Comparison of ENCODE assay signal across 16 cellular contexts in the genomic region with DNA sequence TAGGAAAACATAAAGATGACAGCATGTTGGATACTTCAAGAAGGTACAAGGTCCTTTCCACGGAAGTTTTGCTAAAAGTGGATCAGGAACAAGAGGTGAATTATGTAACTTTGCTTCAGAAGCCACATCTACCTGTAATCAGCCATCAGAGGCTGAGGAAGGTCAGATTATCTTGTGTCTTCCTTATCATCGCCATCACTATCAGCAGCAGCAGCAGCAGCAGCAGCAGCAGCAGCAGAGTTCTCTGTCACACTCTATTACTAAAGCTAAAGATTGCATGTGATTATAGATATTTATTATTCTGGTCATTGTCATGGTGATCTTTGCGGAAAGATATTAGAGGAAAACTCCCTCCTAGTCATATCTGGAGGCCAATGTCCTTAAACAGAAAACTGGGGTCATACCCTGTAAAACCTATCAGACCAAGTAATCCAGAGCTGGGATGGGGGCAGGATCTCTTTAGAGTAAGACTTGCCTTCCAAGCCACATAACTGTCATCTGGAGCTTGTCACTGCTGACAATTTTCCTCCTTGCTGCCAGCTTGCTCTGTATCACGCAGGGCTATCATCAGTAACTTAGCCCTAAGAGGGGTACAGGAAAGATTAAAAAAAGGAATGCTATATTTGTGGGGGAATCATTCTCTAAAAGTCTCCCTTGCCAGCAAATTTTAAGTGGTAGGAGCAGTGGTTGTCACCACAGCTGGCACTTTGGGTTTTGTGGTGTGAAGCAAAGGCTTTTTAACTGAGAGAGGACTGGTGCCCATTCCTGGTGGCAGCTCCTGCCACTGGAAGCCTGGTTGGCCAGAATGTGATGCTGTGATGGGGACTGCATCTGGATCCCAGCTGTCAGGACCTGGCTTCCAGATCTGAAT.
DNase-seq lines count a peak whose midpoint lies in the region; FAIRE-seq and TF ChIP-seq lines count a peak whose summit lies in the region.
"Had no signal": no experiment of that assay in that cellular context is flagged by ENCODE, and none has a peak within 500 bp of the region (broad histone marks: within the 10 kb centered on the region; RNA-seq: fewer than 3 reads in every experiment).

No MANE protein-coding gene starts in this region.

- no peaks in the 10 kb centered on the region for H3K27me3 Mint-ChIP-seq in activated naive CD4-positive, alpha-beta T cell treated with anti-CD3 and anti-CD28 coated beads, Interleukin-2, amount 10 ng/mL, durations not matched to agents 7 days and 5 days
- H3K27me3 Mint-ChIP-seq in activated naive CD4-positive, alpha-beta T cell treated with anti-CD3 and anti-CD28 coated beads for 36 hours (ENCODE audit: low read depth), result no peaks in the 10 kb centered on the region
- H3K27me3 Mint-ChIP-seq in activated T-helper 1 cell treated with anti-CD3 and anti-CD28 coated beads, Interleukin-12 subunit alpha, Interleukin-12 subunit beta, Interleukin-2, Interleukin-4 antibody, amounts not matched to agents 30 ng/mL and 10 ng/mL and 1 ng/mL, durations not matched to agents 14 hours and 24 hours and 36 hours (ENCODE audit: insufficient read depth), result no peaks in the 10 kb centered on the region

- peak overlapping the region; percentile 87 for H2AFZ ChIP-seq in KMS-11 (ENCODE audit: low read depth)
- H2AFZ ChIP-seq: GM23338 had no signal

- POLR2A ChIA-PET in GM10248 (lab: Yijun Ruan, JAX), result no interaction called here

- H3K4me3 Mint-ChIP-seq in activated naive CD4-positive, alpha-beta T cell treated with anti-CD3 and anti-CD28 coated beads, Interleukin-2, amount 10 ng/mL, durations not matched to agents 7 days and 5 days, result no peak overlapping the region
- no peak overlapping the region for H3K4me3 Mint-ChIP-seq in activated naive CD4-positive, alpha-beta T cell treated with anti-CD3 and anti-CD28 coated beads for 36 hours
- peak overlapping the region; percentile 20 for H3K4me3 Mint-ChIP-seq in activated T-helper 1 cell treated with anti-CD3 and anti-CD28 coated beads, Interleukin-12 subunit alpha, Interleukin-12 subunit beta, Interleukin-2, Interleukin-4 antibody, amounts not matched to agents 30 ng/mL and 10 ng/mL and 1 ng/mL, durations not matched to agents 14 hours and 24 hours and 36 hours
- H3K4me3 Mint-ChIP-seq: endodermal cell, GM23338 had no signal

- H3K36me3 ChIP-seq in KMS-11 (ENCODE audit: insufficient read depth) (no peaks in the 10 kb centered on the region), small intestine (ENCODE audit: control insufficient read depth in 2 of 2, insufficient read depth in 2 of 2, low read length in 2 of 2) (no peaks in the 10 kb centered on the region)

- no peaks in the 10 kb centered on the region for H3K9me3 Mint-ChIP-seq in activated naive CD4-positive, alpha-beta T cell treated with anti-CD3 and anti-CD28 coated beads, Interleukin-2, amount 10 ng/mL, durations not matched to agents 7 days and 5 days
- H3K9me3 Mint-ChIP-seq in activated naive CD4-positive, alpha-beta T cell treated with anti-CD3 and anti-CD28 coated beads for 36 hours, result no peaks in the 10 kb centered on the region
- H3K9me3 Mint-ChIP-seq in activated T-helper 1 cell treated with anti-CD3 and anti-CD28 coated beads, Interleukin-12 subunit alpha, Interleukin-12 subunit beta, Interleukin-2, Interleukin-4 antibody, amounts not matched to agents 30 ng/mL and 10 ng/mL and 1 ng/mL, durations not matched to agents 14 hours and 24 hours and 36 hours, result peaks cover 3% of the 10 kb centered on the region
- H3K9me3 Mint-ChIP-seq: GM23338 had no signal

- H3K4me1 Mint-ChIP-seq in activated naive CD4-positive, alpha-beta T cell treated with anti-CD3 and anti-CD28 coated beads, Interleukin-2, amount 10 ng/mL, durations not matched to agents 7 days and 5 days, result peaks cover 83% of the 10 kb centered on the region
- H3K4me1 Mint-ChIP-seq in activated naive CD4-positive, alpha-beta T cell treated with anti-CD3 and anti-CD28 coated beads for 36 hours (ENCODE audit: low read depth), result peaks cover 60% of the 10 kb centered on the region
- peaks cover 90% of the 10 kb centered on the region for H3K4me1 Mint-ChIP-seq in activated T-helper 1 cell treated with anti-CD3 and anti-CD28 coated beads, Interleukin-12 subunit alpha, Interleukin-12 subunit beta, Interleukin-2, Interleukin-4 antibody, amounts not matched to agents 30 ng/mL and 10 ng/mL and 1 ng/mL, durations not matched to agents 14 hours and 24 hours and 36 hours (ENCODE audit: low read depth)
- H3K4me1 Mint-ChIP-seq: GM23338 had no signal

- H3K27ac Mint-ChIP-seq in activated naive CD4-positive, alpha-beta T cell treated with anti-CD3 and anti-CD28 coated beads, Interleukin-2, amount 10 ng/mL, durations not matched to agents 7 days and 5 days, result peak overlapping the region; percentile 89
- no peak overlapping the region for H3K27ac Mint-ChIP-seq in activated naive CD4-positive, alpha-beta T cell treated with anti-CD3 and anti-CD28 coated beads for 36 hours
- H3K27ac Mint-ChIP-seq in activated T-helper 1 cell treated with anti-CD3 and anti-CD28 coated beads, Interleukin-12 subunit alpha, Interleukin-12 subunit beta, Interleukin-2, Interleukin-4 antibody, amounts not matched to agents 30 ng/mL and 10 ng/mL and 1 ng/mL, durations not matched to agents 14 hours and 24 hours and 36 hours, result peak overlapping the region; percentile 89
- H3K27ac Mint-ChIP-seq: endodermal cell, GM23338 had no signal

- H3K4me2 ChIP-seq in KMS-11, result peak overlapping the region; percentile 79
- H3K4me2 ChIP-seq: GM23338 had no signal

- DNase-seq in activated naive CD4-positive, alpha-beta T cell treated with anti-CD3 and anti-CD28 coated beads, Interleukin-2, amount 10 ng/mL, durations not matched to agents 7 days and 5 days, result no peak
- no peak for DNase-seq in activated naive CD4-positive, alpha-beta T cell treated with anti-CD3 and anti-CD28 coated beads for 36 hours
- DNase-seq in activated T-helper 1 cell treated with anti-CD3 and anti-CD28 coated beads, Interleukin-12 subunit alpha, Interleukin-12 subunit beta, Interleukin-2, Interleukin-4 antibody, amounts not matched to agents 30 ng/mL and 10 ng/mL and 1 ng/mL, durations not matched to agents 14 hours and 24 hours and 36 hours (ENCODE audit: low spot score), result no peak
- DNase-seq in small intestine, result no peak
- DNase-seq in NK-92 (lab: John Stamatoyannopoulos, UW; ENCODE audit: unreplicated experiment), result no peak
- no peak for DNase-seq in DMS153 (lab: John Stamatoyannopoulos, UW)
- no peak for DNase-seq in GM10248 (ENCODE audit: extremely low spot score)
- DNase-seq: endodermal cell, NCI-H1417 treated with DMSO at 0.1 percent for 48 hours, NCI-H345 had no signal

- H3K79me2 ChIP-seq in KMS-11 (ENCODE audit: insufficient read depth, low read depth), result no peaks in the 10 kb centered on the region

- CTCF ChIA-PET in activated naive CD4-positive, alpha-beta T cell treated with anti-CD3 and anti-CD28 coated beads, Interleukin-2, amount 10 ng/mL, durations not matched to agents 7 days and 5 days (lab: Charles Lee), result interaction anchor here (1.0 to 8.3 kb wide), 13 partner anchors 7 to 255 kb away, joined by 4 to 169 read pairs (median 9); partner anchors contain the start of genes FAM98B and RASGRP1
- CTCF ChIA-PET in activated naive CD4-positive, alpha-beta T cell treated with anti-CD3 and anti-CD28 coated beads for 36 hours (lab: Charles Lee), result interaction anchor here (0.5 to 18.3 kb wide), 11 partner anchors 9 to 254 kb away, joined by 3 to 352 read pairs (median 8); partner anchors contain the start of genes FAM98B and RASGRP1
- CTCF ChIA-PET in GM10248 (lab: Yijun Ruan, JAX), result interaction anchor here (0.9 to 9.7 kb wide), 12 partner anchors 8 to 255 kb away, joined by 3 to 195 read pairs (median 6); partner anchors contain the start of genes FAM98B and RASGRP1

- intact Hi-C loops in activated naive CD4-positive, alpha-beta T cell treated with anti-CD3 and anti-CD28 coated beads for 36 hours (cut with micrococcal nuclease), result loop anchor here (10.0 kb wide), 2 partner anchors 631 to 729 kb away; no protein-coding TSS in a partner anchor
- intact Hi-C loops in activated T-helper 1 cell treated with anti-CD3 and anti-CD28 coated beads, Interleukin-12 subunit alpha, Interleukin-12 subunit beta, Interleukin-2, Interleukin-4 antibody, amounts not matched to agents 30 ng/mL and 10 ng/mL and 1 ng/mL, durations not matched to agents 14 hours and 24 hours and 36 hours (cut with micrococcal nuclease), result loop anchor here (5.0 to 10.0 kb wide), 4 partner anchors 208 to 927 kb away; partner anchors contain the start of gene SPRED1

- H3K4me3 ChIP-seq in KMS-11 (IDR thresholded peaks at IDR 0.05; ENCODE audit: insufficient read depth, low read depth, low read length) (no peak overlapping the region), small intestine (ENCODE audit: low read depth in 1 of 2, low read length in 2 of 2) (no peak overlapping the region)
- H3K4me3 ChIP-seq: GM23338, SK-N-MC had no signal

- H3K27me3 ChIP-seq in KMS-11 (ENCODE audit: insufficient read depth, low read depth), result no peaks in the 10 kb centered on the region
- no peaks in the 10 kb centered on the region for H3K27me3 ChIP-seq in small intestine (ENCODE audit: control insufficient read depth in 2 of 2, insufficient read depth in 2 of 2, low read length in 2 of 2)

- peak overlapping the region; percentile 39; the same call in 1 of the 2 replicates for H3K9ac ChIP-seq in KMS-11

- no peaks in the 10 kb centered on the region for H3K9me3 ChIP-seq in small intestine (ENCODE audit: control insufficient read depth, low read depth)

- H3K4me1 ChIP-seq in KMS-11 (ENCODE audit: low read depth, poor library complexity, severe bottlenecking) (peaks cover 38% of the 10 kb centered on the region), small intestine (ENCODE audit: control insufficient read depth in 2 of 2, insufficient read depth in 1 of 2, low read depth in 1 of 2, low read length in 1 of 2) (no peaks in the 10 kb centered on the region)

- H3K27ac ChIP-seq in KMS-11 (peak overlapping the region; percentile 85), small intestine (ENCODE audit: low read depth in 1 of 2, low read length in 1 of 2) (peak overlapping the region; percentile 32 to 51)
- H3K27ac ChIP-seq: HL-60, SK-N-MC had no signal

- FAIRE-seq in small intestine (lab: Jason Lieb, UNC), result no peak
- FAIRE-seq: D721Med, urothelium cell line had no signal

- TF ChIP-seq CTCF in KMS-11 (conservative IDR thresholded peaks at IDR 0.05; ENCODE audit: low read depth, low read length) (no peak), GM10248 (IDR thresholded peaks at IDR 0.05; ENCODE audit: control extremely low read depth, extremely low read depth, low read depth, missing control alignments) (no peak)

- 36 to 68% (median 50%) methylated on average over 4 of the region's 4 CpGs for WGBS in small intestine, 3 donors

- H4K20me1 ChIP-seq in KMS-11 (ENCODE audit: insufficient read depth), result no peaks in the 10 kb centered on the region

- H3K36me3 Mint-ChIP-seq in activated naive CD4-positive, alpha-beta T cell treated with anti-CD3 and anti-CD28 coated beads, Interleukin-2, amount 10 ng/mL, durations not matched to agents 7 days and 5 days, result no peaks in the 10 kb centered on the region
- no peaks in the 10 kb centered on the region for H3K36me3 Mint-ChIP-seq in activated naive CD4-positive, alpha-beta T cell treated with anti-CD3 and anti-CD28 coated beads for 36 hours (ENCODE audit: low read depth)
- peaks cover 8% of the 10 kb centered on the region for H3K36me3 Mint-ChIP-seq in activated T-helper 1 cell treated with anti-CD3 and anti-CD28 coated beads, Interleukin-12 subunit alpha, Interleukin-12 subunit beta, Interleukin-2, Interleukin-4 antibody, amounts not matched to agents 30 ng/mL and 10 ng/mL and 1 ng/mL, durations not matched to agents 14 hours and 24 hours and 36 hours (ENCODE audit: low read depth)
